In the genomic region with DNA sequence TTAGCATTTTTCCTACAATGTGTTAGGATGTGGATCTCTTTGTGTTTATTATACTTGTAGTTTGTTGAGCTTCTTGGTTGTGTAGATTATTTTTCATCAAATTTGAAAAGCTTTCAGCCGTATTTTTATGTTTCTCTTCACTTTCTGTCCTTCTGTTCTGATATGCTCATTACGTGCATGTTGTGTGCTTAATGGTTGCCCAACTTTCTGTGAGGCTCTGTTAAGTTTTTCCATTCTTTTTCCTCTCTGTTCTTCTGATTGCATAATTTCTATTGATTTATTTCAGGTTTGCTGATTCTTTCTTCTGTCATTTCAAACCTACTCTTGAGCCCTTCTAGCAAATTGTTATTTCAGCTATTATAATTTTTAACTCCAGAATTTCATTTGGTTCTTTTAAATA, we compare ENCODE assay signal across 3 cellular contexts.
TF ChIP-seq lines count a peak whose summit lies in the region.

No MANE protein-coding gene starts in this region.

TF ChIP-seq in liver, 16 proteins besides CTCF, POLR2A, EP300 and RAD21:
- TF ChIP-seq JUND (IDR thresholded peaks at IDR 0.05), result no peak
- no peak for TF ChIP-seq GABPA (IDR thresholded peaks at IDR 0.05 in 1 of 2, conservative IDR thresholded peaks at IDR 0.05 in 1 of 2)
- TF ChIP-seq HNF4A (conservative IDR thresholded peaks at IDR 0.05), result peak; percentile 15 to 22

TF ChIP-seq in HepG2, 621 proteins besides CTCF, POLR2A, EP300 and RAD21:
- TF ChIP-seq, protein P1, sequence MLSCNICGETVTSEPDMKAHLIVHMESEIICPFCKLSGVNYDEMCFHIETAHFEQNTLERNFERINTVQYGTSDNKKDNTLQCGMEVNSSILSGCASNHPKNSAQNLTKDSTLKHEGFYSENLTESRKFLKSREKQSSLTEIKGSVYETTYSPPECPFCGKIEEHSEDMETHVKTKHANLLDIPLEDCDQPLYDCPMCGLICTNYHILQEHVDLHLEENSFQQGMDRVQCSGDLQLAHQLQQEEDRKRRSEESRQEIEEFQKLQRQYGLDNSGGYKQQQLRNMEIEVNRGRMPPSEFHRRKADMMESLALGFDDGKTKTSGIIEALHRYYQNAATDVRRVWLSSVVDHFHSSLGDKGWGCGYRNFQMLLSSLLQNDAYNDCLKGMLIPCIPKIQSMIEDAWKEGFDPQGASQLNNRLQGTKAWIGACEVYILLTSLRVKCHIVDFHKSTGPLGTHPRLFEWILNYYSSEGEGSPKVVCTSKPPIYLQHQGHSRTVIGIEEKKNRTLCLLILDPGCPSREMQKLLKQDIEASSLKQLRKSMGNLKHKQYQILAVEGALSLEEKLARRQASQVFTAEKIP (CRISPR knock-in tag; IDR thresholded peaks at IDR 0.05; ENCODE audit: borderline replicate concordance), result no peak

TF ChIP-seq in H1, 55 proteins besides CTCF, POLR2A, EP300 and RAD21:
- no peak for TF ChIP-seq TAF1 (IDR thresholded peaks at IDR 0.05; ENCODE audit: low read depth, low read length)
- no peak for TF ChIP-seq HDAC2 (IDR thresholded peaks at IDR 0.05; ENCODE audit: borderline replicate concordance in 1 of 2, low read depth in 2 of 2, low read length in 2 of 2)
- TF ChIP-seq POLR2AphosphoS5 (IDR thresholded peaks at IDR 0.05; ENCODE audit: low read depth, low read length), result no peak
- no peak for TF ChIP-seq GABPA (IDR thresholded peaks at IDR 0.05; ENCODE audit: borderline replicate concordance, insufficient read depth, low read length)
- no peak for TF ChIP-seq GTF2F1 (IDR thresholded peaks at IDR 0.05; ENCODE audit: borderline replicate concordance, low read depth, low read length)
